ENCODE assay signal across 8 cellular contexts in the genomic region with DNA sequence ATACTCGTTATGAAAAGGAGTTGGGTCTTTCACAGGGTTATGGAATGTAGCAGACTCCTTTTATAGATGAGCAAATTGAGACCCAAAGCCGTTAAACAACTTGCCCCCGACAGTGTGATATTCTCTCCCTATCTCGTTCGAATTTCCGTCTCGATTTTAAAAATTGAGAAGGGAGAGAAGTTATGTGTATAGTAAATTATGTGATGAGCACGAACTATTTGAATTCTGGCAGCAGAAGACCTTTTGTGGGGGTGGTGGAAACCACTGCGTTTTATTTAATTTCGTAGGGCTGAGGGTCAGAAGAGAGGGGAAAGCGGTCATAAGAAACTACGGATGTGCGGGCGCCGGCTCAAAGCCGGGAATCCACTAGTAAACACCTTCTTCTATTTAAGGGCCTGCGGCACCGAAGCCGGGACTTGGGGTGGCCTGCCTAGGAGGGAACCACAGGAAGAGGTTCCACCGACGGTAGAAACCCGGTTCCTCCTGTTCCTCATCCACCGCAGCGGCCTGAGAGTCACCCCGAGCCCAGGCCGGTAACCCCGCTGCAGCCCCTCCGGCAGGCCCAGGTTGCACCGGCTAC. TPM values are rescaled to one million over a fixed set of nuclear protein-coding genes. Genes with fewer than 3 reads are reported as not detected.
DNase-seq lines count a peak whose midpoint lies in the region; ATAC-seq and TF ChIP-seq lines count a peak whose summit lies in the region.

No MANE protein-coding gene starts in this region.

- peak overlapping the region; percentile 71 for H2AFZ ChIP-seq in parathyroid adenoma

- ATAC-seq in GM19328 (IDR thresholded peaks at IDR 0.05; ENCODE audit: unreplicated experiment): peak; percentile 6
- peak; percentile 10 for ATAC-seq in HG03460 (IDR thresholded peaks at IDR 0.05; ENCODE audit: unreplicated experiment)
- peak; percentile 2 for ATAC-seq in foreskin keratinocyte

- POLR2A ChIA-PET in activated CD4-positive, alpha-beta T cell treated with anti-CD3 and anti-CD28 coated beads, Interleukin-2, amount 10 ng/mL, durations not matched to agents 7 days and 5 days (lab: Charles Lee): no interaction called here

- H3K4me2 ChIP-seq in parathyroid adenoma (ENCODE audit: low read length): peak overlapping the region; percentile 82

- H3K36me3 Mint-ChIP-seq in activated CD4-positive, alpha-beta T cell treated with anti-CD3 and anti-CD28 coated beads, Interleukin-2, amount 10 ng/mL, durations not matched to agents 7 days and 5 days (ENCODE audit: low read depth): peaks cover 20% of the 10 kb centered on the region

- DNase-seq in COLO668 (lab: John Stamatoyannopoulos, UW; ENCODE audit: unreplicated experiment) (peak; percentile 58), foreskin keratinocyte (peak in 1 of 2 donors; percentile 38), GOT3 (lab: John Stamatoyannopoulos, UW) (no peak)
- peak; percentile 37 for DNase-seq in activated CD4-positive, alpha-beta T cell treated with anti-CD3 and anti-CD28 coated beads, Interleukin-2, amount 10 ng/mL, durations not matched to agents 7 days and 5 days
- no peak for DNase-seq in stimulated activated CD4-positive, alpha-beta T cell treated with anti-CD3 and anti-CD28 coated beads, Interleukin-12 subunit alpha, Interleukin-12 subunit beta, amount 100 ng/mL, for 4 hours

- H3K9ac ChIP-seq in parathyroid adenoma: peak overlapping the region; percentile 80

- peak overlapping the region; percentile 93 for H3K4me3 Mint-ChIP-seq in activated CD4-positive, alpha-beta T cell treated with anti-CD3 and anti-CD28 coated beads, Interleukin-2, amount 10 ng/mL, durations not matched to agents 7 days and 5 days

- H3K9me3 ChIP-seq in parathyroid adenoma (ENCODE audit: control insufficient read depth, low read length): no peaks in the 10 kb centered on the region

- H3K4me1 Mint-ChIP-seq in activated CD4-positive, alpha-beta T cell treated with anti-CD3 and anti-CD28 coated beads, Interleukin-2, amount 10 ng/mL, durations not matched to agents 7 days and 5 days: peaks cover 21% of the 10 kb centered on the region

- H3K27ac ChIP-seq in foreskin keratinocyte (peak overlapping the region; percentile 97), parathyroid adenoma (peak overlapping the region; percentile 100)

- H3K4me3 ChIP-seq in parathyroid adenoma (ENCODE audit: low read depth, low read length): peak overlapping the region; percentile 100

- no peak for TF ChIP-seq CTCF in foreskin keratinocyte (conservative IDR thresholded peaks at IDR 0.05)
- TF ChIP-seq CTCF in parathyroid adenoma (IDR thresholded peaks at IDR 0.05): no peak

- H3K27me3 Mint-ChIP-seq in activated CD4-positive, alpha-beta T cell treated with anti-CD3 and anti-CD28 coated beads, Interleukin-2, amount 10 ng/mL, durations not matched to agents 7 days and 5 days: no peaks in the 10 kb centered on the region

- no peaks in the 10 kb centered on the region for H3K36me3 ChIP-seq in parathyroid adenoma (ENCODE audit: control insufficient read depth, insufficient read depth, low read length)

- H3K9me3 Mint-ChIP-seq in activated CD4-positive, alpha-beta T cell treated with anti-CD3 and anti-CD28 coated beads, Interleukin-2, amount 10 ng/mL, durations not matched to agents 7 days and 5 days: no peaks in the 10 kb centered on the region

- peaks cover 21% of the 10 kb centered on the region for H3K79me2 ChIP-seq in parathyroid adenoma

- CTCF ChIA-PET in activated CD4-positive, alpha-beta T cell treated with anti-CD3 and anti-CD28 coated beads, Interleukin-2, amount 10 ng/mL, durations not matched to agents 7 days and 5 days (lab: Charles Lee): no interaction called here

- peak overlapping the region; percentile 100 for H3K27ac Mint-ChIP-seq in activated CD4-positive, alpha-beta T cell treated with anti-CD3 and anti-CD28 coated beads, Interleukin-2, amount 10 ng/mL, durations not matched to agents 7 days and 5 days

- peaks cover 9% of the 10 kb centered on the region for H3K4me1 ChIP-seq in foreskin keratinocyte
- no peaks in the 10 kb centered on the region for H3K4me1 ChIP-seq in parathyroid adenoma

- H3K27me3 ChIP-seq in foreskin keratinocyte (no peaks in the 10 kb centered on the region), parathyroid adenoma (ENCODE audit: control insufficient read depth, insufficient read depth, low read length) (no peaks in the 10 kb centered on the region)

RNA-seq across cellular contexts. Expression of gene DDX3X, which starts 1.5 kb away (rescaled TPM):
- 100 to 1,000 TPM; 181 to 227 TPM for total RNA-seq in activated CD4-positive, alpha-beta T cell treated with anti-CD3 and anti-CD28 coated beads, Interleukin-2, amount 10 ng/mL, durations not matched to agents 7 days and 5 days
- total RNA-seq in foreskin keratinocyte: 116 and 135 TPM in 2 replicates
- polyA plus RNA-seq in foreskin keratinocyte: 30.0 and 36.8 TPM in 2 replicates

Comparison
In these comparisons a context has a peak if more than half of its experiments do, and no peak if none do; other contexts are left out.
1. DNase-seq: peak in COLO668 (single experiment) and activated CD4-positive, alpha-beta T cell treated with anti-CD3 and anti-CD28 coated beads, Interleukin-2, amount 10 ng/mL, durations not matched to agents 7 days and 5 days (single experiment); none in GOT3 (single experiment) and stimulated activated CD4-positive, alpha-beta T cell treated with anti-CD3 and anti-CD28 coated beads, Interleukin-12 subunit alpha, Interleukin-12 subunit beta, amount 100 ng/mL, for 4 hours (single experiment).
2. Peak in every context shown above with its lines, with median percentiles within 50 percentile points of each other: ATAC-seq.